In genomic region chr1:51990478-51990965, GRCh38 we compare ENCODE assay signal across 8 cellular contexts. TPM values are rescaled to one million over a fixed set of nuclear protein-coding genes. Genes with fewer than 3 reads are reported as not detected.
A peak's percentile ranks its signal among the peaks of the same experiment; 100 is the strongest.
DNase-seq lines count a peak whose midpoint lies in the region; ATAC-seq and TF ChIP-seq lines count a peak whose summit lies in the region.

TSS of gene RAB3B (minus strand) at chr1:51990700. CDS start at chr1:51977117, 13,583 bp downstream.

- WGBS in right cardiac atrium = 1% methylated on average over 46 of the region's 46 CpGs

- H3K36me3 ChIP-seq in KMS-11 (ENCODE audit: insufficient read depth) = no peaks in the 10 kb centered on the region

- H3K4me1 Mint-ChIP-seq in activated naive CD8-positive, alpha-beta T cell treated with anti-CD3 and anti-CD28 coated beads for 36 hours = peaks cover 7% of the 10 kb centered on the region

- peak within 1 kb of the TSS; percentile 52 for H3K4me2 ChIP-seq in KMS-11

- no peak within 1 kb of the TSS for H3K27ac Mint-ChIP-seq in activated naive CD8-positive, alpha-beta T cell treated with anti-CD3 and anti-CD28 coated beads for 36 hours

- H3K9ac ChIP-seq in KMS-11 = no peak within 1 kb of the TSS; the same call in 1 of the 2 replicates

- H3K4me3 Mint-ChIP-seq in activated naive CD8-positive, alpha-beta T cell treated with anti-CD3 and anti-CD28 coated beads for 36 hours = peak within 1 kb of the TSS; percentile 68

- H3K27ac ChIP-seq in KMS-11 (no peak within 1 kb of the TSS), right cardiac atrium (ENCODE audit: low read length) (no peak within 1 kb of the TSS)

- H3K9me3 ChIP-seq in right cardiac atrium (ENCODE audit: control insufficient read depth, low read length) = no peaks in the 10 kb centered on the region

- no peaks in the 10 kb centered on the region for H3K9me3 Mint-ChIP-seq in activated naive CD8-positive, alpha-beta T cell treated with anti-CD3 and anti-CD28 coated beads for 36 hours

- H3K79me2 ChIP-seq in KMS-11 (ENCODE audit: insufficient read depth, low read depth) = no peaks in the 10 kb centered on the region

- no peaks in the 10 kb centered on the region for H3K36me3 Mint-ChIP-seq in activated naive CD8-positive, alpha-beta T cell treated with anti-CD3 and anti-CD28 coated beads for 36 hours

- DNase-seq in CD1c-positive myeloid dendritic cell (ENCODE audit: extremely low spot score) = peak; percentile 28
- peak; percentile 83 for DNase-seq in activated naive CD8-positive, alpha-beta T cell treated with anti-CD3 and anti-CD28 coated beads for 36 hours
- peak; percentile 40 to 78 (median 77) for DNase-seq in right cardiac atrium
- DNase-seq in skeletal muscle cell (ENCODE audit: low read depth) = no peak
- DNase-seq in KG1 (lab: John Stamatoyannopoulos, UW) = no peak

- peak within 1 kb of the TSS; percentile 75 for H2AFZ ChIP-seq in KMS-11 (ENCODE audit: low read depth)

- H4K20me1 ChIP-seq in KMS-11 (ENCODE audit: insufficient read depth) = no peaks in the 10 kb centered on the region

- no peak for TF ChIP-seq CTCF in KMS-11 (conservative IDR thresholded peaks at IDR 0.05; ENCODE audit: low read depth, low read length)

- intact Hi-C loops in right cardiac atrium (cut with DNase I) = no loop called here

- ATAC-seq in GM21381 (IDR thresholded peaks at IDR 0.05; ENCODE audit: unreplicated experiment) (peak; percentile 57), SK-N-SH treated with all-trans-retinoic acid at 6 μM for 48 hours (peak; percentile 100), right cardiac atrium (peak; percentile 86 to 89)

- H3K4me1 ChIP-seq in KMS-11 (ENCODE audit: low read depth, poor library complexity, severe bottlenecking) (peaks cover 6% of the 10 kb centered on the region), right cardiac atrium (ENCODE audit: control insufficient read depth, insufficient read depth, low read length) (no peaks in the 10 kb centered on the region)

- peak within 1 kb of the TSS; percentile 63 for H3K4me3 ChIP-seq in KMS-11 (IDR thresholded peaks at IDR 0.05; ENCODE audit: insufficient read depth, low read depth, low read length)
- peak within 1 kb of the TSS; percentile 79 for H3K4me3 ChIP-seq in right cardiac atrium (ENCODE audit: low read length)
- H3K4me3 ChIP-seq in skeletal muscle cell (ENCODE audit: low read depth, low read length) = peak within 1 kb of the TSS; percentile 69

- peaks cover 42% of the 10 kb centered on the region for H3K27me3 Mint-ChIP-seq in activated naive CD8-positive, alpha-beta T cell treated with anti-CD3 and anti-CD28 coated beads for 36 hours

- H3K27me3 ChIP-seq in KMS-11 (ENCODE audit: insufficient read depth, low read depth) = peaks cover 15% of the 10 kb centered on the region; the same call in 1 of the 2 replicates
- no peaks in the 10 kb centered on the region for H3K27me3 ChIP-seq in right cardiac atrium (ENCODE audit: control insufficient read depth, insufficient read depth)

TF ChIP-seq in SK-N-SH treated with all-trans-retinoic acid at 6 μM for 48 hours, 23 proteins besides CTCF, POLR2A, EP300 and RAD21:
- TF ChIP-seq TCF4 (CRISPR knock-in tag; IDR thresholded peaks at IDR 0.05; ENCODE audit: borderline replicate concordance) (no peak), ISL1 (CRISPR knock-in tag; IDR thresholded peaks at IDR 0.05) (no peak), ZNF8 (CRISPR knock-in tag; IDR thresholded peaks at IDR 0.05) (no peak)
TF ChIP-seq in SK-N-SH treated with all-trans-retinoic acid at 6 μM for 48 hours: peak in this region for 0.

RNA-seq across cellular contexts. Expression of gene RAB3B, which starts in this region (rescaled TPM):
- under 1 TPM; 0.06 to 0.08 TPM for total RNA-seq in activated naive CD8-positive, alpha-beta T cell treated with anti-CD3 and anti-CD28 coated beads for 36 hours
- under 1 TPM in 1 of 4 donors, not detected in 3; 0.06 TPM for total RNA-seq in right cardiac atrium
- 0.02 TPM for polyA plus RNA-seq in right cardiac atrium

Comparison
In these comparisons a context has a peak if more than half of its experiments do, and no peak if none do; other contexts are left out.
1. Peak in DNase-seq in activated naive CD8-positive, alpha-beta T cell treated with anti-CD3 and anti-CD28 coated beads for 36 hours; RNA of the gene not detected or under 1 TPM.
2. Peak in DNase-seq, ATAC-seq and H3K4me3 ChIP-seq in right cardiac atrium; RNA of the gene not detected or under 1 TPM.